Comparison of ENCODE assay signal across 25 cellular contexts in the genomic region with DNA sequence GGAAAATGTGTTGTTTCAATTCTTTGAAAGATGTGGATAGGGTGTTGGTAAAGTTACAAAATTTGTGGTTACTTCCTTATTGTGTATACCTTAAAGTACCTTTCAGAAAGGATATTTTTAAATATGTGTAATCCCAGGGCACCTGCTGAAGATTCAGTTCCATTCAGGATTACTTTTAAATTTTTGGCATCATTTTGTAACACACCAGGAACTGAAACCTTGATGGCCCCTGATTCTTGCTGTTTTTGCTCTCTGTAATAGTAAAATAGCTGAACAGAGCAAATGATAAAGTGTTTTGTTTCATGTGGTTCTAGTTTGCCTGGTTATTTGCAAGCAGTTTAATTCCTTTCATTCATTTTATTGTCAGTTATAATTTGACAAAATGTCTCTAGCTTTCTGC.
"Had no signal": no experiment of that assay in that cellular context is flagged by ENCODE, and none has a peak within 500 bp of the region (broad histone marks: within the 10 kb centered on the region; RNA-seq: fewer than 3 reads in every experiment).

No MANE protein-coding gene starts in this region.

- H3K27me3 Mint-ChIP-seq: activated CD4-positive, alpha-beta T cell treated with anti-CD3 and anti-CD28 coated beads, Interleukin-2, amount 10 ng/mL, durations not matched to agents 24 days and 14 days; stimulated activated memory B cell treated with anti-CD40 and anti-IgM and Interleukin-4, amounts not matched to agents 10 μg/mL and 1 μg/mL and 100 μg/mL, for 72 hours had no signal

- H3K36me3 ChIP-seq: sigmoid colon, suprapubic skin, uterus had no signal

- H3K4me2 ChIP-seq: smooth muscle cell had no signal

- H3K9me3 Mint-ChIP-seq: activated CD4-positive, alpha-beta T cell treated with anti-CD3 and anti-CD28 coated beads, Interleukin-2, amount 10 ng/mL, durations not matched to agents 24 days and 14 days; activated naive CD4-positive, alpha-beta T cell treated with anti-CD3 and anti-CD28 coated beads for 36 hours; activated T-cell treated with anti-CD3 and anti-CD28 coated beads, Interleukin-2, amount 50 U/mL, for 4 hours; neural crest cell; stimulated activated memory B cell treated with anti-CD40 and anti-IgM and Interleukin-4, amounts not matched to agents 10 μg/mL and 1 μg/mL and 100 μg/mL, for 72 hours; T-helper 2 cell treated with Interferon-gamma antibody and Interleukin-4, amounts not matched to agents 5 μg/mL and 100 μg/mL, for 36 hours had no signal

- ATAC-seq: activated CD4-positive, CD25-positive, alpha-beta regulatory T cell treated with anti-CD3 and anti-CD28 coated beads, Interleukin-2, amount 50 U/mL, for 24 hours; activated T-cell treated with anti-CD3 and anti-CD28 coated beads, Interleukin-2, amount 50 U/mL, for 4 hours; heart right ventricle; left cardiac atrium; mucosa of descending colon; stimulated activated memory B cell treated with anti-CD40 and anti-IgM and Interleukin-4, amounts not matched to agents 10 μg/mL and 1 μg/mL and 100 μg/mL, for 72 hours had no signal

- H3K4me3 Mint-ChIP-seq: activated CD4-positive, alpha-beta T cell treated with anti-CD3 and anti-CD28 coated beads, Interleukin-2, amount 10 ng/mL, durations not matched to agents 24 days and 14 days; activated naive CD4-positive, alpha-beta T cell treated with anti-CD3 and anti-CD28 coated beads for 36 hours; activated T-cell treated with anti-CD3 and anti-CD28 coated beads, Interleukin-2, amount 50 U/mL, for 4 hours; neural crest cell; stimulated activated memory B cell treated with anti-CD40 and anti-IgM and Interleukin-4, amounts not matched to agents 10 μg/mL and 1 μg/mL and 100 μg/mL, for 72 hours; T-helper 2 cell treated with Interferon-gamma antibody and Interleukin-4, amounts not matched to agents 5 μg/mL and 100 μg/mL, for 36 hours had no signal

- DNase-seq: activated CD4-positive, alpha-beta T cell treated with anti-CD3 and anti-CD28 coated beads, Interleukin-2, amount 10 ng/mL, durations not matched to agents 24 days and 14 days; activated effector memory CD4-positive, alpha-beta T cell treated with Interleukin-2 at 50 U/mL for 16 hours; activated naive CD4-positive, alpha-beta T cell treated with anti-CD3 and anti-CD28 coated beads for 36 hours; activated T-cell treated with anti-CD3 and anti-CD28 coated beads, Interleukin-2, amount 50 U/mL, for 4 hours; effector CD4-positive, alpha-beta T cell; erythroblast; foreskin fibroblast; heart right ventricle; islet precursor cell; left cardiac atrium; mesenchymal stem cell; mucosa of descending colon; retina; sigmoid colon; stimulated activated CD4-positive, alpha-beta T cell treated with anti-CD3 and anti-CD28 coated beads, Interleukin-15, amount 100 ng/mL, for 24 hours; stomach; trophoblast cell; uterus had no signal

- H3K4me3 ChIP-seq: heart right ventricle, mucosa of descending colon, sigmoid colon, smooth muscle cell, stomach, suprapubic skin, uterus had no signal

- H3K9me3 ChIP-seq: heart right ventricle, mucosa of descending colon, sigmoid colon, stomach, suprapubic skin, uterus had no signal

- H3K27ac Mint-ChIP-seq: stimulated activated memory B cell treated with anti-CD40 and anti-IgM and Interleukin-4, amounts not matched to agents 10 μg/mL and 1 μg/mL and 100 μg/mL, for 72 hours; T-helper 2 cell treated with Interferon-gamma antibody and Interleukin-4, amounts not matched to agents 5 μg/mL and 100 μg/mL, for 36 hours had no signal

- H3K27ac ChIP-seq: sigmoid colon, suprapubic skin, VCaP had no signal

- H3K27me3 ChIP-seq: heart right ventricle, sigmoid colon, stomach, suprapubic skin, uterus had no signal
